8 cellular contexts compared by ENCODE assay signal in genomic region chr10:69086131-69086530, GRCh38. TPM values are rescaled to one million over a fixed set of nuclear protein-coding genes. Genes with fewer than 3 reads are reported as not detected.
A peak's percentile ranks its signal among the peaks of the same experiment; 100 is the strongest.
DNase-seq lines count a peak whose midpoint lies in the region; TF ChIP-seq lines count a peak whose summit lies in the region.

No MANE protein-coding gene starts in this region.

- DNase-seq in AG10803 (ENCODE audit: low read depth): peak; percentile 35
- peak; percentile 31 for DNase-seq in MG63
- no peak for DNase-seq in brain microvascular endothelial cell
- DNase-seq in RKO (ENCODE audit: low spot score): no peak
- DNase-seq in head of caudate nucleus: no peak
- DNase-seq in colonic mucosa: no peak
- DNase-seq in DMS79 (lab: John Stamatoyannopoulos, UW): no peak

- H3K27ac ChIP-seq in brain microvascular endothelial cell (peak overlapping the region; percentile 18), mucosa of rectum (ENCODE audit: low read depth in 2 of 2, low read length in 2 of 2) (peak overlapping the region; percentile 42 to 56), colonic mucosa (no peak overlapping the region)

- peaks cover 3 to 6% of the 10 kb centered on the region in 2 donors for H3K4me1 ChIP-seq in mucosa of rectum (ENCODE audit: control insufficient read depth in 2 of 2, insufficient read depth in 2 of 2, low read length in 2 of 2)
- H3K4me1 ChIP-seq in colonic mucosa: no peaks in the 10 kb centered on the region

- H3K36me3 ChIP-seq in MG63 (no peaks in the 10 kb centered on the region), brain microvascular endothelial cell (replicated peaks) (peaks cover 4% of the 10 kb centered on the region), mucosa of rectum (ENCODE audit: control insufficient read depth in 2 of 2, insufficient read depth in 2 of 2, low read length in 2 of 2) (no peaks in the 10 kb centered on the region), colonic mucosa (no peaks in the 10 kb centered on the region)

- intact Hi-C loops in head of caudate nucleus (cut with DNase I): no loop called here
- intact Hi-C loops in colonic mucosa (cut with DNase I): no loop called here

- H3K9me3 ChIP-seq in MG63 (no peaks in the 10 kb centered on the region), mucosa of rectum (ENCODE audit: control insufficient read depth in 2 of 2, low read length in 2 of 2) (no peaks in the 10 kb centered on the region), colonic mucosa (no peaks in the 10 kb centered on the region)

- H3K4me3 ChIP-seq in AG10803 (ENCODE audit: low read length): peak overlapping the region; percentile 16; the same call in 1 of the 2 replicates
- H3K4me3 ChIP-seq in MG63: peak overlapping the region; percentile 37
- no peak overlapping the region for H3K4me3 ChIP-seq in brain microvascular endothelial cell (ENCODE audit: low read depth, low read length)
- peak overlapping the region in 1 of 2 donors; percentile 33 for H3K4me3 ChIP-seq in mucosa of rectum (ENCODE audit: low read length in 2 of 2)
- no peak overlapping the region for H3K4me3 ChIP-seq in colonic mucosa

- no peak overlapping the region for H3K9ac ChIP-seq in mucosa of rectum (ENCODE audit: low read depth in 1 of 2, low read length in 2 of 2)
- no peak overlapping the region for H3K9ac ChIP-seq in colonic mucosa (ENCODE audit: low read depth in 2 of 2, low read length in 2 of 2)

- TF ChIP-seq CTCF in AG10803 (conservative IDR thresholded peaks at IDR 0.05; ENCODE audit: low read length) (no peak), brain microvascular endothelial cell (IDR thresholded peaks at IDR 0.05; ENCODE audit: low read depth, low read length, missing control alignments) (no peak), colonic mucosa (IDR thresholded peaks at IDR 0.05) (no peak)

- in situ Hi-C loops in brain microvascular endothelial cell (cut with HindIII; ENCODE audit: low pct_ligation_motif_present, low sequenced_read_pairs): no loop called here

- no peaks in the 10 kb centered on the region for H3K27me3 ChIP-seq in MG63
- no peaks in the 10 kb centered on the region for H3K27me3 ChIP-seq in brain microvascular endothelial cell (replicated peaks)
- peaks cover 0 to 2% of the 10 kb centered on the region in 2 donors for H3K27me3 ChIP-seq in mucosa of rectum (ENCODE audit: control insufficient read depth in 2 of 2, insufficient read depth in 2 of 2, low read length in 2 of 2)
- no peaks in the 10 kb centered on the region for H3K27me3 ChIP-seq in colonic mucosa

RNA-seq across cellular contexts. Expression of gene SRGN, which starts 1.8 kb away (rescaled TPM):
- total RNA-seq in MG63 (2014; rRNA removed; shearing (Covaris generic); ENCODE audit: low replicate concordance): 10.2 and 19.6 TPM in 2 replicates
- 10 to 100 TPM; 14.3 to 57.8 TPM for total RNA-seq in colonic mucosa

RNA-seq across cellular contexts. Expression of gene VPS26A, which starts 37.8 kb away (rescaled TPM):
- total RNA-seq in MG63 (2014; rRNA removed; shearing (Covaris generic); ENCODE audit: low replicate concordance): 19.0 and 22.3 TPM in 2 replicates
- 10 to 100 TPM; 61.4 to 62.7 TPM for total RNA-seq in colonic mucosa

Comparison
In these comparisons a context has a peak if more than half of its experiments do, and no peak if none do; other contexts are left out.
1. DNase-seq: peak in AG10803 (single experiment) and MG63 (single experiment); none in brain microvascular endothelial cell (single experiment), RKO (single experiment), head of caudate nucleus (0 of 42), colonic mucosa (single experiment) and DMS79 (single experiment).
2. H3K4me3 ChIP-seq: peak in AG10803 (single experiment) and MG63 (single experiment); none in brain microvascular endothelial cell (single experiment) and colonic mucosa (single experiment).